Comparison of ENCODE assay signal across 21 cellular contexts in the genomic region with DNA sequence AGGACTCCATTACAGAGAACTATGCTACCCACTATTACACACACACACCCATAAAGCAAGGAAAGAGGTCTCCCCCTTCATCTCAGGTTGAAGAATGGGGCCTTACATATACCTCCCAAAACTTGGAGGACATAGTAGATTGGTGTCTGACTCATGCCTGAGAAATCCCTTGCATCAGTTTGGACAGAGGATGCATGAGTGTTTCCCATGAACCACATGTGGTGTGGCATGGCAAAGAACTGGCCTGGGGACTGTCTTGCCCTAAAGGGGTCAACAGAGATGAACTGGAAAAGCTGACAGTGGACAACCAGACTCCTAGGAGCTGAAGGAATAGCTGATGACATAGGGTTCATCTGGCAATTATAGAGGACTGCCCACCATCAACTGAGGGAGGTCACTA. TPM values are rescaled to one million over a fixed set of nuclear protein-coding genes. Genes with fewer than 3 reads are reported as not detected.
DNase-seq lines count a peak whose midpoint lies in the region; ATAC-seq and TF ChIP-seq lines count a peak whose summit lies in the region.
"Had no signal": no experiment of that assay in that cellular context is flagged by ENCODE, and none has a peak within 500 bp of the region (broad histone marks: within the 10 kb centered on the region; RNA-seq: fewer than 3 reads in every experiment).

No MANE protein-coding gene starts in this region.

- no peak overlapping the region for H3K9ac ChIP-seq in GM23248
- no peak overlapping the region for H3K9ac ChIP-seq in PC-3 (ENCODE audit: low read length)
- H3K9ac ChIP-seq: BLaER1 treated with 17β-estradiol and CSF1 and Interleukin-3, amounts not matched to agents 10 nM and 100 nM had no signal

- in situ Hi-C loops in GM23248 (cut with MboI) = no loop called here

- H3K4me1 ChIP-seq in GM23248 (ENCODE audit: insufficient read depth) (peaks cover 15% of the 10 kb centered on the region), PC-3 (ENCODE audit: insufficient read depth, low read length) (peaks cover 7% of the 10 kb centered on the region), right atrium auricular region (no peaks in the 10 kb centered on the region)
- H3K4me1 ChIP-seq: SJCRH30 had no signal

- H3K9me3 ChIP-seq in GM23248 (ENCODE audit: low read depth) (no peaks in the 10 kb centered on the region), PC-3 (ENCODE audit: low read length) (no peaks in the 10 kb centered on the region), right atrium auricular region (no peaks in the 10 kb centered on the region)
- H3K9me3 ChIP-seq: SJCRH30 had no signal

- BruUV-seq in PC-3 (replicated peaks; lab: Mats Ljungman, UMichigan) = no TSS peak

- TF ChIP-seq CTCF in PC-3 (conservative IDR thresholded peaks at IDR 0.05; ENCODE audit: low read depth, low read length) (no peak), fibroblast of the aortic adventitia (IDR thresholded peaks at IDR 0.05; ENCODE audit: insufficient read depth, low read length) (no peak), right atrium auricular region (IDR thresholded peaks at IDR 0.05) (no peak)

- H3K4me2 ChIP-seq in GM23248 (ENCODE audit: unreplicated experiment) (no peak overlapping the region), PC-3 (ENCODE audit: low read length) (no peak overlapping the region)
- H3K4me2 ChIP-seq: BLaER1 treated with 17β-estradiol and CSF1 and Interleukin-3, amounts not matched to agents 10 nM and 100 nM had no signal

- H3K27me3 ChIP-seq in GM23248 (replicated peaks; ENCODE audit: insufficient read depth) (no peaks in the 10 kb centered on the region), PC-3 (ENCODE audit: low read length) (no peaks in the 10 kb centered on the region), right atrium auricular region (no peaks in the 10 kb centered on the region)
- H3K27me3 ChIP-seq: BLaER1 treated with 17β-estradiol and CSF1 and Interleukin-3, amounts not matched to agents 10 nM and 100 nM; SJCRH30 had no signal

- H2AFZ ChIP-seq in GM23248 (no peak overlapping the region), PC-3 (ENCODE audit: low read length) (no peak overlapping the region)

- no peaks in the 10 kb centered on the region for H3K79me2 ChIP-seq in GM23248 (ENCODE audit: insufficient read depth)
- H3K79me2 ChIP-seq in PC-3 (ENCODE audit: low read length) = no peaks in the 10 kb centered on the region

- H3K4me3 ChIP-seq in GM23248 (no peak overlapping the region), PC-3 (ENCODE audit: low read length) (no peak overlapping the region), fibroblast of the aortic adventitia (ENCODE audit: low read depth, low read length) (no peak overlapping the region), right atrium auricular region (no peak overlapping the region)
- H3K4me3 ChIP-seq: BLaER1 treated with 17β-estradiol and CSF1 and Interleukin-3, amounts not matched to agents 10 nM and 100 nM; SJCRH30 had no signal

- CTCF ChIA-PET in PC-3 (lab: Charles Lee) = no interaction called here

- intact Hi-C loops in PC-3 (cut with micrococcal nuclease) = no loop called here

- H3K9me2 ChIP-seq in GM23248 (ENCODE audit: insufficient read depth) (peaks cover 4% of the 10 kb centered on the region; the same call in 1 of the 2 replicates), PC-3 (replicated peaks; ENCODE audit: low read length) (no peaks in the 10 kb centered on the region)

- ATAC-seq in PC-3 (no peak), GM21528 (IDR thresholded peaks at IDR 0.05; ENCODE audit: low FRiP score, unreplicated experiment) (no peak), HG03045 (IDR thresholded peaks at IDR 0.05; ENCODE audit: unreplicated experiment) (no peak)

- DNase-seq in AG08395 (ENCODE audit: low spot score) = peak; percentile 31
- DNase-seq in GM23248 = peak; percentile 61
- peak; percentile 51 for DNase-seq in PC-3
- DNase-seq in fibroblast of the aortic adventitia (ENCODE audit: low read depth) = peak; percentile 6
- no peak for DNase-seq in NCI-H1436 treated with DMSO at 0.1 percent for 48 hours (lab: John Stamatoyannopoulos, UW)
- no peak for DNase-seq in right atrium auricular region (ENCODE audit: low spot score)
- DNase-seq: CD8-positive, alpha-beta memory T cell; DND-41; H9; NCI-H1417; NCI-H2029; NCI-H2171 treated with DMSO at 0.1 percent for 48 hours; NCI-H748 treated with DMSO at 0.1 percent for 48 hours; SJCRH30 had no signal

- H3K27ac ChIP-seq in GM23248 (no peak overlapping the region), PC-3 (ENCODE audit: low read length) (no peak overlapping the region), right atrium auricular region (no peak overlapping the region)
- H3K27ac ChIP-seq: BLaER1 treated with 17β-estradiol and CSF1 and Interleukin-3, amounts not matched to agents 10 nM and 100 nM; SJCRH30 had no signal

- POLR2A ChIA-PET in PC-3 (lab: Charles Lee; ENCODE audit: unreplicated experiment) = no interaction called here

- H3K36me3 ChIP-seq in GM23248 (ENCODE audit: low read depth) (no peaks in the 10 kb centered on the region), PC-3 (ENCODE audit: low read depth, low read length) (no peaks in the 10 kb centered on the region), right atrium auricular region (no peaks in the 10 kb centered on the region)
- H3K36me3 ChIP-seq: SJCRH30 had no signal

- no peaks in the 10 kb centered on the region for H3F3A ChIP-seq in GM23248 (ENCODE audit: insufficient read depth)
- H3F3A ChIP-seq in PC-3 (ENCODE audit: low read length, unreplicated experiment) = no peaks in the 10 kb centered on the region

- H4K20me1 ChIP-seq in GM23248 (ENCODE audit: insufficient read depth) (no peaks in the 10 kb centered on the region), PC-3 (ENCODE audit: low read length) (no peaks in the 10 kb centered on the region)
- H4K20me1 ChIP-seq: BLaER1 treated with 17β-estradiol and CSF1 and Interleukin-3, amounts not matched to agents 10 nM and 100 nM had no signal

RNA-seq across cellular contexts. Expression of a gene that starts 54.0 kb away (rescaled TPM):
- total RNA-seq in GM23248 (2014; rRNA removed; shearing (Covaris generic)) = not detected in 2 replicates
- 1.1 TPM in 1 of 2 replicates, not detected in the other for polyA plus RNA-seq in GM23248 (2016; fragmentation: Nextera tagmentation; extraction: Ambion mirVana)
- total RNA-seq in PC-3 (2014; rRNA removed) (1.3 and 1.8 TPM in 2 replicates), fibroblast of the aortic adventitia (ENCODE audit: low replicate concordance) (not detected in 2 replicates), right atrium auricular region (not detected)
- total RNA-seq: A172, H9, LHCN-M2, NCI-H460, SJCRH30 had no signal
- polyA plus RNA-seq: IgD-negative memory B cell had no signal

Comparison
In these comparisons a context has a peak if more than half of its experiments do, and no peak if none do; other contexts are left out.
1. DNase-seq: peak in AG08395 (single experiment), GM23248 (single experiment), PC-3 (single experiment) and fibroblast of the aortic adventitia (single experiment); none in NCI-H1436 treated with DMSO at 0.1 percent for 48 hours (single experiment) and right atrium auricular region (single experiment).